In genomic region chr6:167679791-167680604, GRCh38 we compare ENCODE assay signal across 1 cellular context.
TF ChIP-seq lines count a peak whose summit lies in the region.

No MANE protein-coding gene starts in this region.

TF ChIP-seq in HepG2, 621 proteins besides CTCF, POLR2A, EP300 and RAD21 (continued from another document):
- 0 out of 2 replicates have a peak, but pooled peaks have one; percentile 6 for TF ChIP-seq BORCS8-MEF2B (CRISPR knock-in tag; IDR thresholded peaks at IDR 0.05)
- 0 out of 2 replicates have a peak, but pooled peaks have one; percentile 18 for TF ChIP-seq SPEN (CRISPR knock-in tag; IDR thresholded peaks at IDR 0.05; ENCODE audit: low read depth)
- 0 out of 2 replicates have a peak, but pooled peaks have one; percentile 44 for TF ChIP-seq ZNF552 (CRISPR knock-in tag; IDR thresholded peaks at IDR 0.05; ENCODE audit: borderline replicate concordance)
- TF ChIP-seq EEA1 (CRISPR knock-in tag; IDR thresholded peaks at IDR 0.05; ENCODE audit: borderline replicate concordance) = peak; percentile 23; the same call in 1 of the 2 replicates
- peak; percentile 87 for TF ChIP-seq ZBTB38 (CRISPR knock-in tag; IDR thresholded peaks at IDR 0.05)
- TF ChIP-seq FOXC1 (CRISPR knock-in tag; IDR thresholded peaks at IDR 0.05; ENCODE audit: borderline replicate concordance) = peak; percentile 57; the same call in 1 of the 2 replicates
- peak; percentile 51; the same call in 1 of the 2 replicates for TF ChIP-seq ZFX (CRISPR knock-in tag; IDR thresholded peaks at IDR 0.05; ENCODE audit: low read depth)
- TF ChIP-seq ZNF687 (CRISPR knock-in tag; IDR thresholded peaks at IDR 0.05) = peak; percentile 44; the same call in 1 of the 2 replicates
- TF ChIP-seq AGO1 (IDR thresholded peaks at IDR 0.05; ENCODE audit: low read depth, low read length, poor library complexity, severe bottlenecking) = no peak
- 0 out of 2 replicates have a peak, but pooled peaks have one; percentile 34 for TF ChIP-seq IRF9 (CRISPR knock-in tag; IDR thresholded peaks at IDR 0.05; ENCODE audit: borderline replicate concordance)
- TF ChIP-seq ZNF326 (CRISPR knock-in tag; IDR thresholded peaks at IDR 0.05; ENCODE audit: borderline replicate concordance) = no peak
- TF ChIP-seq SRY (CRISPR knock-in tag; IDR thresholded peaks at IDR 0.05) = 0 out of 2 replicates have a peak, but pooled peaks have one; percentile 25
TF ChIP-seq in HepG2: peak in this region for 12.
